13 cellular contexts compared by ENCODE assay signal in genomic region chr14:54211562-54212308, GRCh38.
A peak's percentile ranks its signal among the peaks of the same experiment; 100 is the strongest.
DNase-seq lines count a peak whose midpoint lies in the region; ATAC-seq and FAIRE-seq lines count a peak whose summit lies in the region.
"Had no signal": no experiment of that assay in that cellular context is flagged by ENCODE, and none has a peak within 500 bp of the region (broad histone marks: within the 10 kb centered on the region; RNA-seq: fewer than 3 reads in every experiment).

No MANE protein-coding gene starts in this region.

- H3K9ac ChIP-seq in mesendoderm (ENCODE audit: low read length), result no peak overlapping the region

- no peak overlapping the region for H3K27ac ChIP-seq in mesendoderm (ENCODE audit: low read depth, low read length)
- H3K27ac ChIP-seq: VCaP had no signal

- H4K8ac ChIP-seq in mesendoderm (ENCODE audit: low read depth, low read length), result no peak overlapping the region

- peaks cover 9% of the 10 kb centered on the region for H3K9me3 ChIP-seq in MG63

- no CpG with 5 or more reads among the region's 5 CpGs for WGBS in mesendoderm (ENCODE audit: extremely low coverage, insufficient coverage, low lambda C conversion rate)

- peak overlapping the region; percentile 51 for H3K18ac ChIP-seq in mesendoderm (ENCODE audit: low read length)

- H3K4me3 ChIP-seq in MG63 (no peak overlapping the region), mesendoderm (ENCODE audit: low read length) (no peak overlapping the region)

- H3K4ac ChIP-seq in mesendoderm (ENCODE audit: low read depth, low read length), result no peak overlapping the region

- H3K36me3 Mint-ChIP-seq in activated naive CD4-positive, alpha-beta T cell treated with anti-CD3 and anti-CD28 coated beads, Interleukin-2, amount 10 ng/mL, durations not matched to agents 7 days and 5 days, result no peaks in the 10 kb centered on the region

- peak; percentile 71 for DNase-seq in A172 (ENCODE audit: low spot score)
- peak; percentile 7 for DNase-seq in MG63
- DNase-seq in epidermal melanocyte (ENCODE audit: insufficient read length, low spot score), result peak; percentile 23
- peak; percentile 86 for DNase-seq in mesendoderm
- DNase-seq in GM19239 (ENCODE audit: insufficient read length, low spot score), result no peak
- DNase-seq in ecto neural progenitor cell (ENCODE audit: low spot score), result no peak
- no peak for DNase-seq in activated naive CD4-positive, alpha-beta T cell treated with anti-CD3 and anti-CD28 coated beads, Interleukin-2, amount 10 ng/mL, durations not matched to agents 7 days and 5 days
- DNase-seq: activated naive CD4-positive, alpha-beta T cell treated with Interleukin-2 at 50 U/mL for 16 hours; small intestine; stimulated activated naive CD4-positive, alpha-beta T cell treated with Interleukin-2 at 50 U/mL for 16 hours had no signal

- H3K79me1 ChIP-seq in mesendoderm (ENCODE audit: low read length), result no peaks in the 10 kb centered on the region

- no peak overlapping the region for H4K5ac ChIP-seq in mesendoderm (ENCODE audit: low read length)

- H3K23ac ChIP-seq in mesendoderm (ENCODE audit: low read length), result no peak overlapping the region

- H2AK5ac ChIP-seq in mesendoderm (ENCODE audit: low read length), result no peak overlapping the region

- no peaks in the 10 kb centered on the region for H3K79me2 ChIP-seq in mesendoderm (ENCODE audit: control insufficient read depth, insufficient read depth, low read length)

- H3K56ac ChIP-seq in mesendoderm (ENCODE audit: low read length), result peak overlapping the region; percentile 1

- CTCF ChIA-PET in activated naive CD4-positive, alpha-beta T cell treated with anti-CD3 and anti-CD28 coated beads, Interleukin-2, amount 10 ng/mL, durations not matched to agents 7 days and 5 days (lab: Charles Lee), result no interaction called here

- ATAC-seq in HG03439 (IDR thresholded peaks at IDR 0.05; ENCODE audit: unreplicated experiment), result no peak

- no peak overlapping the region for H3K4me3 Mint-ChIP-seq in activated naive CD4-positive, alpha-beta T cell treated with anti-CD3 and anti-CD28 coated beads, Interleukin-2, amount 10 ng/mL, durations not matched to agents 7 days and 5 days

- H3K27me3 Mint-ChIP-seq in activated naive CD4-positive, alpha-beta T cell treated with anti-CD3 and anti-CD28 coated beads, Interleukin-2, amount 10 ng/mL, durations not matched to agents 7 days and 5 days, result peaks cover 8% of the 10 kb centered on the region

- FAIRE-seq in GM19239 (lab: Jason Lieb, UNC), result no peak
- FAIRE-seq: GM12891, small intestine had no signal

- H3K36me3 ChIP-seq in MG63, result no peaks in the 10 kb centered on the region
- no peaks in the 10 kb centered on the region for H3K36me3 ChIP-seq in mesendoderm (ENCODE audit: control insufficient read depth, insufficient read depth, low read length)

- no peaks in the 10 kb centered on the region for H3K9me3 Mint-ChIP-seq in activated naive CD4-positive, alpha-beta T cell treated with anti-CD3 and anti-CD28 coated beads, Interleukin-2, amount 10 ng/mL, durations not matched to agents 7 days and 5 days

- no peaks in the 10 kb centered on the region for H3K27me3 ChIP-seq in MG63
- no peaks in the 10 kb centered on the region for H3K27me3 ChIP-seq in mesendoderm (ENCODE audit: insufficient read depth, low read length, poor library complexity)

- no peak overlapping the region for H2BK5ac ChIP-seq in mesendoderm (ENCODE audit: low read length)

- H3K4me1 Mint-ChIP-seq in activated naive CD4-positive, alpha-beta T cell treated with anti-CD3 and anti-CD28 coated beads, Interleukin-2, amount 10 ng/mL, durations not matched to agents 7 days and 5 days, result no peaks in the 10 kb centered on the region

- no peaks in the 10 kb centered on the region for H3K4me1 ChIP-seq in mesendoderm (ENCODE audit: control insufficient read depth, low read depth, low read length)

- no peak overlapping the region for H3K4me2 ChIP-seq in mesendoderm (ENCODE audit: low read length)

- H2BK120ac ChIP-seq in mesendoderm (ENCODE audit: low read depth, low read length), result no peak overlapping the region

- H3K27ac Mint-ChIP-seq in activated naive CD4-positive, alpha-beta T cell treated with anti-CD3 and anti-CD28 coated beads, Interleukin-2, amount 10 ng/mL, durations not matched to agents 7 days and 5 days, result no peak overlapping the region

- H2BK15ac ChIP-seq in mesendoderm (replicated peaks; ENCODE audit: low read depth), result no peak overlapping the region

Comparison
In these comparisons a context has a peak if more than half of its experiments do, and no peak if none do; other contexts are left out.
1. DNase-seq: peak in A172 (single experiment), MG63 (single experiment), epidermal melanocyte (single experiment) and mesendoderm (single experiment); none in GM19239 (single experiment), ecto neural progenitor cell (single experiment) and activated naive CD4-positive, alpha-beta T cell treated with anti-CD3 and anti-CD28 coated beads, Interleukin-2, amount 10 ng/mL, durations not matched to agents 7 days and 5 days (single experiment).